Comparison of ENCODE assay signal across 11 cellular contexts in genomic region chr14:22978487-22978837, GRCh38. TPM values are rescaled to one million over a fixed set of nuclear protein-coding genes. Genes with fewer than 3 reads are reported as not detected.
A peak's percentile ranks its signal among the peaks of the same experiment; 100 is the strongest.
DNase-seq lines count a peak whose midpoint lies in the region; ATAC-seq, FAIRE-seq and TF ChIP-seq lines count a peak whose summit lies in the region.
"Had no signal": no experiment of that assay in that cellular context is flagged by ENCODE, and none has a peak within 500 bp of the region (broad histone marks: within the 10 kb centered on the region; RNA-seq: fewer than 3 reads in every experiment).

No MANE protein-coding gene starts in this region.

- H2AK5ac ChIP-seq in mesenchymal stem cell (ENCODE audit: low read length, severe bottlenecking): peak overlapping the region; percentile 77

- H3K18ac ChIP-seq in mesenchymal stem cell (ENCODE audit: low read depth in 1 of 2, low read length in 2 of 2): peak overlapping the region; percentile 38 to 98

- H3K23ac ChIP-seq in mesenchymal stem cell (ENCODE audit: low read length in 2 of 2): no peak overlapping the region

- no peaks in the 10 kb centered on the region for H3K27me3 ChIP-seq in cardiac muscle cell
- H3K27me3 ChIP-seq in bronchial epithelial cell (ENCODE audit: control insufficient read depth, insufficient read depth, low read length): no peaks in the 10 kb centered on the region
- no peaks in the 10 kb centered on the region for H3K27me3 ChIP-seq in mesenchymal stem cell (ENCODE audit: control insufficient read depth in 1 of 2, insufficient read depth in 1 of 2, low read length in 2 of 2)
- H3K27me3 ChIP-seq in upper lobe of left lung: peaks cover 0 to 13% (median 7%) of the 10 kb centered on the region in 4 donors

- no peak overlapping the region for H3K4me3 ChIP-seq in cardiac muscle cell
- H3K4me3 ChIP-seq in bronchial epithelial cell (ENCODE audit: low read depth, low read length): peak overlapping the region; percentile 84
- H3K4me3 ChIP-seq in mesenchymal stem cell (ENCODE audit: insufficient read depth in 1 of 2, low read depth in 1 of 2, low read length in 2 of 2): peak overlapping the region in 1 of 2 experiments; percentile 19
- peak overlapping the region in 1 of 4 donors; percentile 10 for H3K4me3 ChIP-seq in upper lobe of left lung

- H3K27ac ChIP-seq in cardiac muscle cell: peak overlapping the region; percentile 99
- H3K27ac ChIP-seq in mesenchymal stem cell (ENCODE audit: low read length, poor library complexity, severe bottlenecking): peak overlapping the region; percentile 94
- H3K27ac ChIP-seq in upper lobe of left lung: peak overlapping the region; percentile 82 to 89 (median 86)

- peak overlapping the region; percentile 5 to 91 for H3K4ac ChIP-seq in mesenchymal stem cell (ENCODE audit: low read depth in 1 of 2, low read length in 2 of 2)

- TF ChIP-seq POLR2A in upper lobe of left lung (IDR thresholded peaks at IDR 0.05): no peak

- H3K9ac ChIP-seq in mesenchymal stem cell (ENCODE audit: low read length): peak overlapping the region; percentile 29

- H2BK5ac ChIP-seq in mesenchymal stem cell (ENCODE audit: low read depth, low read length, poor library complexity, severe bottlenecking): peak overlapping the region; percentile 35

- H2BK12ac ChIP-seq in mesenchymal stem cell (ENCODE audit: low read length in 2 of 2): peak overlapping the region; percentile 6 to 26

- FAIRE-seq in bronchial epithelial cell (lab: Jason Lieb, UNC): no peak

- H3K36me3 ChIP-seq in cardiac muscle cell (peaks cover 10% of the 10 kb centered on the region), bronchial epithelial cell (ENCODE audit: control insufficient read depth, insufficient read depth, low read length) (peaks cover 30% of the 10 kb centered on the region), mesenchymal stem cell (ENCODE audit: control insufficient read depth in 1 of 2, insufficient read depth in 2 of 2, low read depth in 1 of 2, low read length in 2 of 2) (peaks cover 5 to 25% of the 10 kb centered on the region in 2 experiments), upper lobe of left lung (no peaks in the 10 kb centered on the region)

- H2BK120ac ChIP-seq in mesenchymal stem cell (ENCODE audit: low read depth, low read length): no peak overlapping the region

- TF ChIP-seq CTCF in cardiac muscle cell (IDR thresholded peaks at IDR 0.05; ENCODE audit: low read depth, low read length) (no peak), bronchial epithelial cell (IDR thresholded peaks at IDR 0.05; ENCODE audit: insufficient read depth, low read length, severe bottlenecking) (no peak), upper lobe of left lung (IDR thresholded peaks at IDR 0.05) (no peak)

- ATAC-seq in left cardiac atrium: no peak
- no peak for ATAC-seq in upper lobe of left lung (ENCODE audit: low FRiP score in 2 of 2)
- no peak for ATAC-seq in HG03432 (IDR thresholded peaks at IDR 0.05; ENCODE audit: unreplicated experiment)

- peak overlapping the region in 1 of 2 experiments; percentile 76 for H3K14ac ChIP-seq in mesenchymal stem cell (ENCODE audit: low read length in 2 of 2)

- H3K79me1 ChIP-seq in mesenchymal stem cell (replicated peaks; ENCODE audit: low read length, poor library complexity, severe bottlenecking): peaks cover 2% of the 10 kb centered on the region

- no peak overlapping the region for H4K8ac ChIP-seq in mesenchymal stem cell (ENCODE audit: low read length)

- intact Hi-C loops in left cardiac atrium (cut with DNase I): no loop called here

- H3K4me1 ChIP-seq in cardiac muscle cell (ENCODE audit: low read depth) (peaks cover 40% of the 10 kb centered on the region), mesenchymal stem cell (ENCODE audit: control insufficient read depth, insufficient read depth, low read depth, low read length) (peaks cover 30% of the 10 kb centered on the region), upper lobe of left lung (peaks cover 47 to 75% (median 66%) of the 10 kb centered on the region in 4 donors)

- H3K4me2 ChIP-seq in mesenchymal stem cell (ENCODE audit: low read length, poor library complexity, severe bottlenecking): peak overlapping the region; percentile 47

- H4K91ac ChIP-seq in mesenchymal stem cell (ENCODE audit: low read length): peak overlapping the region; percentile 45

- H2AFZ ChIP-seq in mesenchymal stem cell (ENCODE audit: low read depth, low read length): no peak overlapping the region

- no peak overlapping the region for H2BK15ac ChIP-seq in mesenchymal stem cell (ENCODE audit: low read depth, poor library complexity, severe bottlenecking)

- no peaks in the 10 kb centered on the region for H3K9me3 ChIP-seq in cardiac muscle cell (ENCODE audit: low read depth)
- no peaks in the 10 kb centered on the region for H3K9me3 ChIP-seq in mesenchymal stem cell (ENCODE audit: control insufficient read depth, low read length)
- H3K9me3 ChIP-seq in upper lobe of left lung: no peaks in the 10 kb centered on the region

- TF ChIP-seq EP300 in upper lobe of left lung (IDR thresholded peaks at IDR 0.05): no peak

- WGBS in mesenchymal stem cell: 84% methylated on average over 2 of the region's 3 CpGs
- WGBS in upper lobe of left lung, 2 donors: 57 to 71% methylated on average over 3 of the region's 3 CpGs

- no peak for DNase-seq in cardiac muscle cell (ENCODE audit: low read depth in 1 of 2, low spot score in 1 of 2)
- DNase-seq in left cardiac atrium: no peak
- peak; percentile 32 for DNase-seq in bronchial epithelial cell (ENCODE audit: low read depth)
- no peak for DNase-seq in mesenchymal stem cell
- DNase-seq in upper lobe of left lung: no peak
- DNase-seq in NCI-H2107 treated with DMSO at 0.1 percent for 48 hours (lab: John Stamatoyannopoulos, UW; ENCODE audit: unreplicated experiment): no peak
- DNase-seq in NCI-H82 (lab: John Stamatoyannopoulos, UW): no peak
- DNase-seq: activated CD8-positive, alpha-beta memory T cell treated with anti-CD3 and anti-CD28 coated beads for 24 hours; NCI-H2029 treated with DMSO at 0.1 percent for 48 hours; stimulated activated CD4-positive, alpha-beta T cell treated with anti-CD3 and anti-CD28 coated beads, Interleukin-1b, Interleukin-23, amount 100 ng/mL, for 48 hours had no signal

RNA-seq across cellular contexts. Expression of gene AJUBA, which starts 3.9 kb away (rescaled TPM):
- total RNA-seq in cardiac muscle cell: 33.8 and 39.3 TPM in 2 replicates
- 18.9 and 19.9 TPM in 2 replicates for polyA plus RNA-seq in cardiac muscle cell
- 1 to 10 TPM; 7.0 to 8.0 TPM for total RNA-seq in left cardiac atrium
- total RNA-seq in bronchial epithelial cell: 174 and 223 TPM in 2 replicates
- polyA plus RNA-seq in mesenchymal stem cell (2013, experiment 1 of 2): 13.8 TPM
- polyA plus RNA-seq in mesenchymal stem cell (2013, experiment 2 of 2): 15.8 TPM
- total RNA-seq in upper lobe of left lung: 10 to 100 TPM; 34.4 to 50.3 (median 39.5) TPM

RNA-seq across cellular contexts. Expression of gene HAUS4, which starts 21.6 kb away (rescaled TPM):
- 60.7 and 84.5 TPM in 2 replicates for total RNA-seq in cardiac muscle cell
- 28.3 and 59.7 TPM in 2 replicates for polyA plus RNA-seq in cardiac muscle cell
- 10 to 100 TPM; 17.2 to 23.9 TPM for total RNA-seq in left cardiac atrium
- 58.8 and 113 TPM in 2 replicates for total RNA-seq in bronchial epithelial cell
- polyA plus RNA-seq in mesenchymal stem cell (2013, experiment 1 of 2): 21.3 TPM
- polyA plus RNA-seq in mesenchymal stem cell (2013, experiment 2 of 2): 21.5 TPM
- total RNA-seq in upper lobe of left lung: 100 to 1,000 TPM in 2 of 6 donors, 10 to 100 TPM in 4; 44.3 to 137 (median 78.9) TPM

RNA-seq across cellular contexts. Expression of gene C14orf93, which starts 31.5 kb away (rescaled TPM):
- total RNA-seq in cardiac muscle cell (7.9 and 26.3 TPM in 2 replicates), left cardiac atrium (1 to 10 TPM; 3.9 to 4.7 TPM), bronchial epithelial cell (6.3 and 7.4 TPM in 2 replicates), upper lobe of left lung (10 to 100 TPM in 4 of 6 donors, 1 to 10 TPM in 2; 7.1 to 12.9 (median 11.4) TPM)
- polyA plus RNA-seq in cardiac muscle cell: 6.7 and 10.5 TPM in 2 replicates
- polyA plus RNA-seq in mesenchymal stem cell (2013, experiment 1 of 2): 4.3 TPM
- polyA plus RNA-seq in mesenchymal stem cell (2013, experiment 2 of 2): 4.1 TPM

RNA-seq across cellular contexts. Expression of gene PRMT5, which starts 49.3 kb away (rescaled TPM):
- 53.9 and 62.7 TPM in 2 replicates for total RNA-seq in cardiac muscle cell
- polyA plus RNA-seq in cardiac muscle cell: 131 and 134 TPM in 2 replicates
- 10 to 100 TPM; 46.9 to 48.6 TPM for total RNA-seq in left cardiac atrium
- total RNA-seq in bronchial epithelial cell: 79.2 and 91.1 TPM in 2 replicates
- 53.5 TPM for polyA plus RNA-seq in mesenchymal stem cell (2013, experiment 1 of 2)
- polyA plus RNA-seq in mesenchymal stem cell (2013, experiment 2 of 2): 48.3 TPM
- 10 to 100 TPM; 21.4 to 51.3 (median 39.2) TPM for total RNA-seq in upper lobe of left lung

RNA-seq across cellular contexts. Expression of gene PSMB5, which starts 56.2 kb away (rescaled TPM):
- 124 and 255 TPM in 2 replicates for total RNA-seq in cardiac muscle cell
- polyA plus RNA-seq in cardiac muscle cell: 304 and 326 TPM in 2 replicates
- total RNA-seq in left cardiac atrium: 100 to 1,000 TPM in 1 of 2 donors, 10 to 100 TPM in 1; 98.1 to 114 TPM
- 158 and 220 TPM in 2 replicates for total RNA-seq in bronchial epithelial cell
- 155 TPM for polyA plus RNA-seq in mesenchymal stem cell (2013, experiment 1 of 2)
- 156 TPM for polyA plus RNA-seq in mesenchymal stem cell (2013, experiment 2 of 2)
- 100 to 1,000 TPM in 2 of 6 donors, 10 to 100 TPM in 4; 58.7 to 147 (median 86.1) TPM for total RNA-seq in upper lobe of left lung
